ENCODE assay signal across 1 cellular context in the genomic region with DNA sequence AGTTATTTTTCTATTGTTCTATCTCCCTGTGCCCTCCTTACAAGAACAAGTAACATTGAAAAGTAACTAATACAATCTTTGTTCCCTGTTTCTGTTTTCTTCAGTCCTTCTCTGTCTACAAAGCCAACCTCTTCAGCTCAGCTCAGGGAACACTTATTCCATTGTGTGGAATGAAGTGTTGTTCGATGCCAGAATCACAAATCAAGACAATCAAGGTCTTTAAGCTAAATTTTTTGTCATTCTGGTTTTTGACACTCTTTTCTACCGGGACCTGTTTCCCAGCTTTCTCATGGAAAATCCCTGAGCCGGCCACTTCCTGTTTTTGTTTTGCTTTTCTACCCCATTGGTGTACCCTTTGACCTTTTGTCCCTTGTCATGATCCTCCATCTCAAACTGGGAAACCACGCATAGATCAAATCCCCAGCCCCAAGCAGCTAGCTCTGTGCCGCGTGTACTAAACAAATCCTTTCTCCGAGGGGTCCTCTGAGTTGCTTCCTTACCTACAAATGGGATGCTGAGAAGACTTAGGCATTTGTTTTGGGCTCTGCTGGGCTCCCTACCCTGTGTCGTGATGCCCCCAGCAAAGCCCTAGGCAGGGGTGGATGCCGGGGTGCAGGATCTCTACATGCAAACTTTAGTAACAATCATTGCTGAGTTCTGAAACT.
TF ChIP-seq lines count a peak whose summit lies in the region.

No MANE protein-coding gene starts in this region.

TF ChIP-seq in HCT116, 20 proteins besides CTCF, POLR2A, EP300 and RAD21 (continued from another document):
- TF ChIP-seq REST (IDR thresholded peaks at IDR 0.05; ENCODE audit: low read depth), result no peak
- no peak for TF ChIP-seq SRF (IDR thresholded peaks at IDR 0.05; ENCODE audit: low read depth)
- TF ChIP-seq ELF1 (IDR thresholded peaks at IDR 0.05; ENCODE audit: borderline replicate concordance, low read depth), result no peak
- no peak for TF ChIP-seq ZNF274 (IDR thresholded peaks at IDR 0.05; ENCODE audit: low read depth, low read length)
- no peak for TF ChIP-seq CBX3 (IDR thresholded peaks at IDR 0.05; ENCODE audit: low read depth)
- no peak for TF ChIP-seq SIN3A (IDR thresholded peaks at IDR 0.05; ENCODE audit: low read depth)
- TF ChIP-seq FOSL1 (IDR thresholded peaks at IDR 0.05; ENCODE audit: low read depth), result no peak
- TF ChIP-seq EZH2 (IDR thresholded peaks at IDR 0.05), result no peak
- no peak for TF ChIP-seq ZFX (IDR thresholded peaks at IDR 0.05)
- TF ChIP-seq TCF7L2 (IDR thresholded peaks at IDR 0.05; ENCODE audit: borderline replicate concordance, extremely low read depth, insufficient read depth, insufficient read length), result no peak
- no peak for TF ChIP-seq YY1 (IDR thresholded peaks at IDR 0.05; ENCODE audit: extremely low read depth, insufficient replicate concordance, low read depth, low read length)
- no peak for TF ChIP-seq EZH2phosphoT487 (IDR thresholded peaks at IDR 0.05; ENCODE audit: borderline replicate concordance)
- no peak for TF ChIP-seq CEBPB (IDR thresholded peaks at IDR 0.05; ENCODE audit: low read depth)
- TF ChIP-seq SP1 (IDR thresholded peaks at IDR 0.05; ENCODE audit: low read depth), result no peak
- TF ChIP-seq EGR1 (IDR thresholded peaks at IDR 0.05; ENCODE audit: low read depth), result no peak
- TF ChIP-seq, protein P1, sequence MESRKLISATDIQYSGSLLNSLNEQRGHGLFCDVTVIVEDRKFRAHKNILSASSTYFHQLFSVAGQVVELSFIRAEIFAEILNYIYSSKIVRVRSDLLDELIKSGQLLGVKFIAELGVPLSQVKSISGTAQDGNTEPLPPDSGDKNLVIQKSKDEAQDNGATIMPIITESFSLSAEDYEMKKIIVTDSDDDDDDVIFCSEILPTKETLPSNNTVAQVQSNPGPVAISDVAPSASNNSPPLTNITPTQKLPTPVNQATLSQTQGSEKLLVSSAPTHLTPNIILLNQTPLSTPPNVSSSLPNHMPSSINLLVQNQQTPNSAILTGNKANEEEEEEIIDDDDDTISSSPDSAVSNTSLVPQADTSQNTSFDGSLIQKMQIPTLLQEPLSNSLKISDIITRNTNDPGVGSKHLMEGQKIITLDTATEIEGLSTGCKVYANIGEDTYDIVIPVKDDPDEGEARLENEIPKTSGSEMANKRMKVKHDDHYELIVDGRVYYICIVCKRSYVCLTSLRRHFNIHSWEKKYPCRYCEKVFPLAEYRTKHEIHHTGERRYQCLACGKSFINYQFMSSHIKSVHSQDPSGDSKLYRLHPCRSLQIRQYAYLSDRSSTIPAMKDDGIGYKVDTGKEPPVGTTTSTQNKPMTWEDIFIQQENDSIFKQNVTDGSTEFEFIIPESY (IDR thresholded peaks at IDR 0.05; ENCODE audit: extremely low read depth, insufficient replicate concordance, low read length), result no peak
TF ChIP-seq in HCT116: peak in this region for 0.
